21 cellular contexts compared by ENCODE assay signal in genomic region chr14:69755784-69756183, GRCh38. TPM values are rescaled to one million over a fixed set of nuclear protein-coding genes. Genes with fewer than 3 reads are reported as not detected.
DNase-seq lines count a peak whose midpoint lies in the region; ATAC-seq, FAIRE-seq and TF ChIP-seq lines count a peak whose summit lies in the region.
"Had no signal": no experiment of that assay in that cellular context is flagged by ENCODE, and none has a peak within 500 bp of the region (broad histone marks: within the 10 kb centered on the region; RNA-seq: fewer than 3 reads in every experiment).

No MANE protein-coding gene starts in this region.

- H3K27me3 Mint-ChIP-seq in natural killer cell (ENCODE audit: low read depth in 2 of 2): no peaks in the 10 kb centered on the region
- no peaks in the 10 kb centered on the region for H3K27me3 Mint-ChIP-seq in natural killer cell treated with Interleukin-12 subunit alpha and Interleukin-12 subunit beta and Interleukin-15 and Interleukin-18, amount 100 ng/mL, for 72 hours
- no peaks in the 10 kb centered on the region for H3K27me3 Mint-ChIP-seq in activated naive CD8-positive, alpha-beta T cell treated with anti-CD3 and anti-CD28 coated beads, Interleukin-2, amount 10 ng/mL, durations not matched to agents 7 days and 5 days
- H3K27me3 Mint-ChIP-seq in type B pancreatic cell: no peaks in the 10 kb centered on the region
- H3K27me3 Mint-ChIP-seq in stimulated activated memory B cell treated with anti-CD40 and anti-IgM and Interleukin-4, amounts not matched to agents 10 μg/mL and 1 μg/mL and 100 μg/mL, for 72 hours: no peaks in the 10 kb centered on the region
- H3K27me3 Mint-ChIP-seq: activated B cell treated with CpG ODN at 0.5 μM for 24 hours; CD4-positive, alpha-beta memory T cell had no signal

- no peaks in the 10 kb centered on the region for H3K9me3 ChIP-seq in right lobe of liver

- intact Hi-C loops in natural killer cell (cut with micrococcal nuclease): no loop called here
- intact Hi-C loops in right lobe of liver (cut with DNase I): no loop called here

- H3K4me3 Mint-ChIP-seq in natural killer cell (no peak overlapping the region), type B pancreatic cell (no peak overlapping the region)
- H3K4me3 Mint-ChIP-seq in natural killer cell treated with Interleukin-12 subunit alpha and Interleukin-12 subunit beta and Interleukin-15 and Interleukin-18, amount 100 ng/mL, for 72 hours: no peak overlapping the region
- H3K4me3 Mint-ChIP-seq in activated naive CD8-positive, alpha-beta T cell treated with anti-CD3 and anti-CD28 coated beads, Interleukin-2, amount 10 ng/mL, durations not matched to agents 7 days and 5 days: no peak overlapping the region
- H3K4me3 Mint-ChIP-seq in stimulated activated memory B cell treated with anti-CD40 and anti-IgM and Interleukin-4, amounts not matched to agents 10 μg/mL and 1 μg/mL and 100 μg/mL, for 72 hours: no peak overlapping the region
- H3K4me3 Mint-ChIP-seq: activated B cell treated with CpG ODN at 0.5 μM for 24 hours; activated naive CD4-positive, alpha-beta T cell treated with anti-CD3 and anti-CD28 coated beads for 36 hours had no signal

- H3K27ac ChIP-seq in right lobe of liver: no peak overlapping the region
- H3K27ac ChIP-seq: RWPE1 had no signal

- H3K27ac Mint-ChIP-seq in natural killer cell (peak overlapping the region in 1 of 2 donors; percentile 43), type B pancreatic cell (peak overlapping the region; percentile 89)
- H3K27ac Mint-ChIP-seq in natural killer cell treated with Interleukin-12 subunit alpha and Interleukin-12 subunit beta and Interleukin-15 and Interleukin-18, amount 100 ng/mL, for 72 hours: no peak overlapping the region
- peak overlapping the region; percentile 85 for H3K27ac Mint-ChIP-seq in activated naive CD8-positive, alpha-beta T cell treated with anti-CD3 and anti-CD28 coated beads, Interleukin-2, amount 10 ng/mL, durations not matched to agents 7 days and 5 days
- no peak overlapping the region for H3K27ac Mint-ChIP-seq in stimulated activated memory B cell treated with anti-CD40 and anti-IgM and Interleukin-4, amounts not matched to agents 10 μg/mL and 1 μg/mL and 100 μg/mL, for 72 hours
- H3K27ac Mint-ChIP-seq: activated B cell treated with CpG ODN at 0.5 μM for 24 hours; activated naive CD4-positive, alpha-beta T cell treated with anti-CD3 and anti-CD28 coated beads for 36 hours had no signal

- TF ChIP-seq POLR2A in right lobe of liver (IDR thresholded peaks at IDR 0.05): no peak

- WGBS in right lobe of liver (ENCODE audit: insufficient coverage, low coverage, low lambda C conversion rate, missing lambda C conversion rate): 64% methylated on average over 2 of the region's 2 CpGs

- ATAC-seq in natural killer cell: peak in 2 of 3 donors; percentile 41 to 49
- ATAC-seq in natural killer cell treated with Interleukin-12 subunit alpha and Interleukin-12 subunit beta and Interleukin-15 and Interleukin-18, amount 100 ng/mL, for 72 hours: no peak
- ATAC-seq in activated naive CD8-positive, alpha-beta T cell treated with anti-CD3 and anti-CD28 coated beads, Interleukin-2, amount 10 ng/mL, durations not matched to agents 7 days and 5 days (ENCODE audit: low read depth): no peak
- peak in 3 of 4 donors; percentile 30 to 59 (median 52) for ATAC-seq in right lobe of liver
- ATAC-seq in stimulated activated memory B cell treated with anti-CD40 and anti-IgM and Interleukin-4, amounts not matched to agents 10 μg/mL and 1 μg/mL and 100 μg/mL, for 72 hours: no peak
- ATAC-seq: right cardiac atrium had no signal

- H3K4me3 ChIP-seq in right lobe of liver: no peak overlapping the region

- FAIRE-seq in frontal cortex (lab: Jason Lieb, UNC): no peak

- H3K4me1 ChIP-seq in right lobe of liver: peaks cover 0 to under 1% (median 0%) of the 10 kb centered on the region in 4 donors

- TF ChIP-seq CTCF in natural killer cell (IDR thresholded peaks at IDR 0.05) (no peak), right lobe of liver (IDR thresholded peaks at IDR 0.05) (no peak), type B pancreatic cell (conservative IDR thresholded peaks at IDR 0.05) (no peak)

- no peaks in the 10 kb centered on the region for H3K27me3 ChIP-seq in right lobe of liver

- no peaks in the 10 kb centered on the region for H3K36me3 ChIP-seq in right lobe of liver

- POLR2A ChIA-PET in activated naive CD8-positive, alpha-beta T cell treated with anti-CD3 and anti-CD28 coated beads, Interleukin-2, amount 10 ng/mL, durations not matched to agents 7 days and 5 days (lab: Charles Lee): interaction anchor here (3.6 kb wide), 1 partner anchor 11 kb away, joined by 21 read pairs; the partner anchor contains the start of gene SRSF5

- DNase-seq in natural killer cell (no peak), right lobe of liver (no peak), type B pancreatic cell (ENCODE audit: extremely low spot score, unreplicated experiment) (no peak), frontal cortex (ENCODE audit: low spot score in 2 of 2) (no peak)
- no peak for DNase-seq in natural killer cell treated with Interleukin-12 subunit alpha and Interleukin-12 subunit beta and Interleukin-15 and Interleukin-18, amount 100 ng/mL, for 72 hours (ENCODE audit: low spot score)
- DNase-seq in activated naive CD8-positive, alpha-beta T cell treated with anti-CD3 and anti-CD28 coated beads, Interleukin-2, amount 10 ng/mL, durations not matched to agents 7 days and 5 days: no peak
- DNase-seq in activated CD8-positive, alpha-beta memory T cell treated with anti-CD3 and anti-CD28 coated beads for 24 hours: no peak
- DNase-seq: activated B cell treated with CpG ODN at 0.5 μM for 24 hours; activated CD8-positive, alpha-beta memory T cell treated with anti-CD3 and anti-CD28 coated beads, Interleukin-2, amount 50 U/mL, for 4 hours; activated naive CD4-positive, alpha-beta T cell treated with anti-CD3 and anti-CD28 coated beads for 36 hours; CD4-positive, alpha-beta memory T cell; glutamatergic neuron; NCI-H146; NCI-H2227 treated with DMSO at 0.1 percent for 48 hours; right cardiac atrium had no signal

- no peaks in the 10 kb centered on the region for H3K9me3 Mint-ChIP-seq in natural killer cell
- no peaks in the 10 kb centered on the region for H3K9me3 Mint-ChIP-seq in natural killer cell treated with Interleukin-12 subunit alpha and Interleukin-12 subunit beta and Interleukin-15 and Interleukin-18, amount 100 ng/mL, for 72 hours
- peaks cover 1% of the 10 kb centered on the region for H3K9me3 Mint-ChIP-seq in activated naive CD8-positive, alpha-beta T cell treated with anti-CD3 and anti-CD28 coated beads, Interleukin-2, amount 10 ng/mL, durations not matched to agents 7 days and 5 days
- no peaks in the 10 kb centered on the region for H3K9me3 Mint-ChIP-seq in type B pancreatic cell
- no peaks in the 10 kb centered on the region for H3K9me3 Mint-ChIP-seq in stimulated activated memory B cell treated with anti-CD40 and anti-IgM and Interleukin-4, amounts not matched to agents 10 μg/mL and 1 μg/mL and 100 μg/mL, for 72 hours
- H3K9me3 Mint-ChIP-seq: activated B cell treated with CpG ODN at 0.5 μM for 24 hours; activated naive CD4-positive, alpha-beta T cell treated with anti-CD3 and anti-CD28 coated beads for 36 hours; CD4-positive, alpha-beta memory T cell had no signal

- H3K36me3 Mint-ChIP-seq in natural killer cell: no peaks in the 10 kb centered on the region
- no peaks in the 10 kb centered on the region for H3K36me3 Mint-ChIP-seq in natural killer cell treated with Interleukin-12 subunit alpha and Interleukin-12 subunit beta and Interleukin-15 and Interleukin-18, amount 100 ng/mL, for 72 hours
- H3K36me3 Mint-ChIP-seq in activated naive CD8-positive, alpha-beta T cell treated with anti-CD3 and anti-CD28 coated beads, Interleukin-2, amount 10 ng/mL, durations not matched to agents 7 days and 5 days: no peaks in the 10 kb centered on the region
- H3K36me3 Mint-ChIP-seq in type B pancreatic cell: no peaks in the 10 kb centered on the region
- H3K36me3 Mint-ChIP-seq in stimulated activated memory B cell treated with anti-CD40 and anti-IgM and Interleukin-4, amounts not matched to agents 10 μg/mL and 1 μg/mL and 100 μg/mL, for 72 hours: no peaks in the 10 kb centered on the region
- H3K36me3 Mint-ChIP-seq: CD4-positive, alpha-beta memory T cell had no signal

- H3K4me1 Mint-ChIP-seq in natural killer cell (peaks cover 8 to 10% of the 10 kb centered on the region in 2 donors), type B pancreatic cell (ENCODE audit: unreplicated experiment) (peaks cover 11% of the 10 kb centered on the region)
- peaks cover 5 to 16% of the 10 kb centered on the region in 2 donors for H3K4me1 Mint-ChIP-seq in natural killer cell treated with Interleukin-12 subunit alpha and Interleukin-12 subunit beta and Interleukin-15 and Interleukin-18, amount 100 ng/mL, for 72 hours (ENCODE audit: low read depth in 2 of 2)
- peaks cover 7% of the 10 kb centered on the region for H3K4me1 Mint-ChIP-seq in activated naive CD8-positive, alpha-beta T cell treated with anti-CD3 and anti-CD28 coated beads, Interleukin-2, amount 10 ng/mL, durations not matched to agents 7 days and 5 days
- peaks cover 18% of the 10 kb centered on the region for H3K4me1 Mint-ChIP-seq in stimulated activated memory B cell treated with anti-CD40 and anti-IgM and Interleukin-4, amounts not matched to agents 10 μg/mL and 1 μg/mL and 100 μg/mL, for 72 hours

RNA-seq across cellular contexts. Expression of gene SRSF5, which starts 11.2 kb away (rescaled TPM):
- 1,000 to 10,000 TPM; 1,327 to 1,669 (median 1,634) TPM for total RNA-seq in natural killer cell
- total RNA-seq in natural killer cell treated with Interleukin-12 subunit alpha and Interleukin-12 subunit beta and Interleukin-15 and Interleukin-18, amount 100 ng/mL, for 72 hours: 100 to 1,000 TPM; 317 to 354 TPM
- 100 to 1,000 TPM; 565 to 587 TPM for total RNA-seq in activated naive CD8-positive, alpha-beta T cell treated with anti-CD3 and anti-CD28 coated beads, Interleukin-2, amount 10 ng/mL, durations not matched to agents 7 days and 5 days
- total RNA-seq in right lobe of liver: 100 to 1,000 TPM in 4 of 6 experiments, 10 to 100 TPM in 2; 82.3 to 204 (median 126) TPM
- total RNA-seq in type B pancreatic cell (ENCODE audit: low replicate concordance): 388 and 417 TPM in 2 replicates
- 120 TPM for total RNA-seq in frontal cortex

RNA-seq across cellular contexts. Expression of gene SLC10A1, which starts 41.3 kb away (rescaled TPM):
- total RNA-seq in natural killer cell: not detected
- not detected for total RNA-seq in natural killer cell treated with Interleukin-12 subunit alpha and Interleukin-12 subunit beta and Interleukin-15 and Interleukin-18, amount 100 ng/mL, for 72 hours
- total RNA-seq in activated naive CD8-positive, alpha-beta T cell treated with anti-CD3 and anti-CD28 coated beads, Interleukin-2, amount 10 ng/mL, durations not matched to agents 7 days and 5 days: not detected
- 100 to 1,000 TPM in 3 of 6 experiments, 10 to 100 TPM in 3; 61.5 to 260 (median 105) TPM for total RNA-seq in right lobe of liver
- total RNA-seq in type B pancreatic cell (ENCODE audit: low replicate concordance): not detected in 2 replicates
- total RNA-seq in frontal cortex: not detected
- total RNA-seq: activated B cell treated with CpG ODN at 0.5 μM for 24 hours; activated naive CD4-positive, alpha-beta T cell treated with anti-CD3 and anti-CD28 coated beads for 36 hours; CD4-positive, alpha-beta memory T cell; Daoy; lung microvascular endothelial cell; MCF 10A; right cardiac atrium; subcutaneous adipose tissue had no signal

Comparison
In these comparisons a context has a peak if more than half of its experiments do, and no peak if none do; other contexts are left out.
1. ATAC-seq: peak in natural killer cell (2 of 3) and right lobe of liver (3 of 4); none in natural killer cell treated with Interleukin-12 subunit alpha and Interleukin-12 subunit beta and Interleukin-15 and Interleukin-18, amount 100 ng/mL, for 72 hours (0 of 2), activated naive CD8-positive, alpha-beta T cell treated with anti-CD3 and anti-CD28 coated beads, Interleukin-2, amount 10 ng/mL, durations not matched to agents 7 days and 5 days (single experiment) and stimulated activated memory B cell treated with anti-CD40 and anti-IgM and Interleukin-4, amounts not matched to agents 10 μg/mL and 1 μg/mL and 100 μg/mL, for 72 hours (single experiment).
2. H3K27ac Mint-ChIP-seq: peak in activated naive CD8-positive, alpha-beta T cell treated with anti-CD3 and anti-CD28 coated beads, Interleukin-2, amount 10 ng/mL, durations not matched to agents 7 days and 5 days (single experiment) and type B pancreatic cell (single experiment); none in natural killer cell treated with Interleukin-12 subunit alpha and Interleukin-12 subunit beta and Interleukin-15 and Interleukin-18, amount 100 ng/mL, for 72 hours (0 of 2) and stimulated activated memory B cell treated with anti-CD40 and anti-IgM and Interleukin-4, amounts not matched to agents 10 μg/mL and 1 μg/mL and 100 μg/mL, for 72 hours (single experiment).
3. RNA of gene SLC10A1, which starts 41.3 kb away (total RNA-seq): 61.5 to 260 TPM in right lobe of liver; not detected in type B pancreatic cell, not detected in natural killer cell, not detected in natural killer cell treated with Interleukin-12 subunit alpha and Interleukin-12 subunit beta and Interleukin-15 and Interleukin-18, amount 100 ng/mL, for 72 hours, not detected in activated naive CD8-positive, alpha-beta T cell treated with anti-CD3 and anti-CD28 coated beads, Interleukin-2, amount 10 ng/mL, durations not matched to agents 7 days and 5 days and not detected in frontal cortex (single experiment); every median in the first group is over 10 times any median in the second.